Comparison of ENCODE assay signal across 39 cellular contexts in genomic region chr7:123820864-123821263, GRCh38. TPM values are rescaled to one million over a fixed set of nuclear protein-coding genes. Genes with fewer than 3 reads are reported as not detected.
"Had no signal": no experiment of that assay in that cellular context is flagged by ENCODE, and none has a peak within 500 bp of the region (broad histone marks: within the 10 kb centered on the region; RNA-seq: fewer than 3 reads in every experiment).

No MANE protein-coding gene starts in this region.

- H3K36me3 ChIP-seq: MG63 had no signal

- H3K9ac ChIP-seq: KMS-11 had no signal

- H3K4me3 ChIP-seq: MG63 had no signal

- H3K27ac ChIP-seq: KMS-11 had no signal

- H3K27me3 ChIP-seq: MG63 had no signal

- H3K4me2 ChIP-seq: KMS-11 had no signal

- DNase-seq: Karpas-422, Kasumi-1, MG63, MM.1S, MV-4-11, NCI-H1048, NCI-H1092, NCI-H1092 treated with DMSO at 0.1 percent for 48 hours, NCI-H1105, NCI-H1105 treated with DMSO at 0.1 percent for 48 hours, NCI-H1417, NCI-H1417 treated with DMSO at 0.1 percent for 48 hours, NCI-H1436, NCI-H1436 treated with DMSO at 0.1 percent for 48 hours, NCI-H146, NCI-H1694, NCI-H1694 treated with DMSO at 0.1 percent for 48 hours, NCI-H187, NCI-H187 treated with DMSO at 0.1 percent for 48 hours, NCI-H1930, NCI-H2029, NCI-H2029 treated with DMSO at 0.1 percent for 48 hours, NCI-H2081, NCI-H2081 treated with DMSO at 0.1 percent for 48 hours, NCI-H2107, NCI-H2171, NCI-H2171 treated with DMSO at 0.1 percent for 48 hours, NCI-H2227 treated with DMSO at 0.1 percent for 48 hours, NCI-H226, NCI-H345, NCI-H446, NCI-H446 treated with DMSO at 0.1 percent for 48 hours, NCI-H510A, NCI-H510A treated with DMSO at 0.1 percent for 48 hours, NCI-H524 had no signal

- H3K9me3 ChIP-seq: MG63 had no signal

RNA-seq across cellular contexts. Expression of gene HYAL4, which starts 24.1 kb away (rescaled TPM):
- total RNA-seq: LHCN-M2, M059J, NCI-H460 had no signal
